Comparison of ENCODE assay signal across 34 cellular contexts in genomic region chrX:106201502-106202178, GRCh38. TPM values are rescaled to one million over a fixed set of nuclear protein-coding genes. Genes with fewer than 3 reads are reported as not detected.
DNase-seq lines count a peak whose midpoint lies in the region; ATAC-seq, FAIRE-seq and TF ChIP-seq lines count a peak whose summit lies in the region.
"Had no signal": no experiment of that assay in that cellular context is flagged by ENCODE, and none has a peak within 500 bp of the region (broad histone marks: within the 10 kb centered on the region; RNA-seq: fewer than 3 reads in every experiment).

No MANE protein-coding gene starts in this region.

- H3K4me3 Mint-ChIP-seq in astrocyte (ENCODE audit: unreplicated experiment), result no peak overlapping the region
- no peak overlapping the region for H3K4me3 Mint-ChIP-seq in stimulated activated effector memory CD8-positive, alpha-beta T cell treated with anti-CD3 and anti-CD28 coated beads, Interleukin-12 subunit alpha, Interleukin-12 subunit beta, amount 100 ng/mL, for 72 hours
- H3K4me3 Mint-ChIP-seq: activated naive CD4-positive, alpha-beta T cell treated with anti-CD3 and anti-CD28 coated beads, Interleukin-2, amount 50 U/mL, for 24 hours; CD8-positive, alpha-beta T cell; T-cell had no signal

- H3K79me2 ChIP-seq in HCT116 (ENCODE audit: insufficient read depth, low read length), result no peaks in the 10 kb centered on the region
- no peaks in the 10 kb centered on the region for H3K79me2 ChIP-seq in astrocyte (ENCODE audit: insufficient read depth, low read length)

- no TSS peak for BruUV-seq in HCT116 (replicated peaks; lab: Mats Ljungman, UMichigan)

- no peaks in the 10 kb centered on the region for H3K9me3 ChIP-seq in HCT116 (ENCODE audit: control insufficient read depth in 1 of 2, insufficient read depth in 1 of 2, low read depth in 1 of 2, low read length in 2 of 2)
- no peaks in the 10 kb centered on the region for H3K9me3 ChIP-seq in astrocyte (ENCODE audit: insufficient read depth, low read depth, low read length)
- no peaks in the 10 kb centered on the region for H3K9me3 ChIP-seq in psoas muscle
- H3K9me3 ChIP-seq: BE2C, HAP-1, mucosa of descending colon, upper lobe of left lung had no signal

- WGBS in psoas muscle, 3 donors, result 11 to 23% (median 13%) methylated on average over 3 of the region's 3 CpGs

- H3K27me3 ChIP-seq in HCT116 (ENCODE audit: insufficient read depth, low read length), result no peaks in the 10 kb centered on the region
- H3K27me3 ChIP-seq in astrocyte (ENCODE audit: insufficient read depth, low read length), result no peaks in the 10 kb centered on the region
- peaks cover 0 to 12% (median 0%) of the 10 kb centered on the region in 3 donors for H3K27me3 ChIP-seq in psoas muscle (ENCODE audit: insufficient read depth in 3 of 3, low read length in 2 of 3)
- H3K27me3 ChIP-seq: BE2C, upper lobe of left lung had no signal

- no peak overlapping the region for H3K27ac Mint-ChIP-seq in astrocyte (ENCODE audit: unreplicated experiment)
- no peak overlapping the region for H3K27ac Mint-ChIP-seq in stimulated activated effector memory CD8-positive, alpha-beta T cell treated with anti-CD3 and anti-CD28 coated beads, Interleukin-12 subunit alpha, Interleukin-12 subunit beta, amount 100 ng/mL, for 72 hours
- H3K27ac Mint-ChIP-seq: activated naive CD4-positive, alpha-beta T cell treated with anti-CD3 and anti-CD28 coated beads, Interleukin-2, amount 50 U/mL, for 24 hours; activated T-helper 2 cell treated with anti-CD3 and anti-CD28 coated beads, Interferon-gamma antibody, Interleukin-2, Interleukin-4, amounts not matched to agents 10 μg/mL and 5 μg/mL and 100 μg/mL, durations not matched to agents 14 hours and 24 hours and 36 hours; CD8-positive, alpha-beta T cell; T-cell had no signal

- TF ChIP-seq POLR2A in HCT116 (IDR thresholded peaks at IDR 0.05; ENCODE audit: borderline replicate concordance, extremely low read depth, insufficient read depth, insufficient read length), result no peak

- POLR2A ChIA-PET in HCT116 (lab: Charles Lee), result no interaction called here

- TF ChIP-seq CTCF in HCT116 (IDR thresholded peaks at IDR 0.05 in 2 of 3, conservative IDR thresholded peaks at IDR 0.05 in 1 of 3; ENCODE audit: borderline replicate concordance in 1 of 3, insufficient read depth in 1 of 3, low read depth in 2 of 3, low read length in 2 of 3) (no peak), astrocyte (IDR thresholded peaks at IDR 0.05; ENCODE audit: insufficient read depth, low read depth, low read length) (no peak), psoas muscle (IDR thresholded peaks at IDR 0.05) (no peak), GM20000 (IDR thresholded peaks at IDR 0.05; ENCODE audit: extremely low read depth, missing control alignments) (no peak)

- peak; percentile 93 for FAIRE-seq in astrocyte (lab: Jason Lieb, UNC)
- FAIRE-seq: GM18507, GM19239 had no signal

- H3K4me2 ChIP-seq in HCT116 (ENCODE audit: low read length) (peak overlapping the region; percentile 33; the same call in 1 of the 2 replicates), astrocyte (ENCODE audit: low read length) (no peak overlapping the region)

- H3K9ac ChIP-seq in HCT116 (ENCODE audit: low read length) (no peak overlapping the region), astrocyte (ENCODE audit: low read length) (no peak overlapping the region)

- CTCF ChIA-PET in HCT116 (lab: Charles Lee), result no interaction called here

- H3K27me3 Mint-ChIP-seq in astrocyte (ENCODE audit: low read depth, unreplicated experiment), result no peaks in the 10 kb centered on the region
- H3K27me3 Mint-ChIP-seq: activated naive CD4-positive, alpha-beta T cell treated with anti-CD3 and anti-CD28 coated beads, Interleukin-2, amount 50 U/mL, for 24 hours had no signal

- H3K36me3 Mint-ChIP-seq in astrocyte (ENCODE audit: low read depth, unreplicated experiment), result no peaks in the 10 kb centered on the region
- no peaks in the 10 kb centered on the region for H3K36me3 Mint-ChIP-seq in stimulated activated effector memory CD8-positive, alpha-beta T cell treated with anti-CD3 and anti-CD28 coated beads, Interleukin-12 subunit alpha, Interleukin-12 subunit beta, amount 100 ng/mL, for 72 hours
- H3K36me3 Mint-ChIP-seq: activated naive CD4-positive, alpha-beta T cell treated with anti-CD3 and anti-CD28 coated beads, Interleukin-2, amount 50 U/mL, for 24 hours; CD8-positive, alpha-beta T cell; T-cell had no signal

- no peaks in the 10 kb centered on the region for H3K9me2 ChIP-seq in HCT116 (ENCODE audit: insufficient read depth)

- no peak overlapping the region for H3K4me3 ChIP-seq in HCT116 (replicated peaks in 1 of 2; ENCODE audit: low read depth in 1 of 2, low read length in 2 of 2)
- no peak overlapping the region for H3K4me3 ChIP-seq in astrocyte (ENCODE audit: insufficient read depth, low read depth, low read length)
- H3K4me3 ChIP-seq in psoas muscle, result peak overlapping the region; percentile 40
- H3K4me3 ChIP-seq: HAP-1, mucosa of descending colon, upper lobe of left lung had no signal

- H2AFZ ChIP-seq in HCT116 (ENCODE audit: low read depth, low read length, poor library complexity, severe bottlenecking) (no peak overlapping the region), astrocyte (ENCODE audit: low read depth, low read length) (no peak overlapping the region)

- no peak for DNase-seq in HCT116 (ENCODE audit: low read depth, low spot score)
- no peak for DNase-seq in astrocyte (ENCODE audit: low read depth)
- peak; percentile 54 for DNase-seq in iPS-NIHi7 (ENCODE audit: extremely low spot score)
- no peak for DNase-seq in psoas muscle
- DNase-seq in SKM-1 treated with dmso at 0.1 percent for 144 hours (lab: John Stamatoyannopoulos, UW; ENCODE audit: unreplicated experiment), result no peak
- DNase-seq in GM20000 (ENCODE audit: low spot score), result no peak
- DNase-seq in stimulated activated effector memory CD8-positive, alpha-beta T cell treated with anti-CD3 and anti-CD28 coated beads, Interleukin-12 subunit alpha, Interleukin-12 subunit beta, amount 100 ng/mL, for 72 hours (ENCODE audit: low spot score in 2 of 2), result no peak
- no peak for DNase-seq in kidney glomerular epithelial cell (lab: John Stamatoyannopoulos, UW)
- DNase-seq: activated CD4-positive, alpha-beta T cell treated with anti-CD3 and anti-CD28 coated beads for 48 hours; activated CD8-positive, alpha-beta memory T cell treated with anti-CD3 and anti-CD28 coated beads for 24 hours; activated T-cell treated with anti-CD3 and anti-CD28 coated beads for 4 hours; amniotic stem cell; BE2C; CD8-positive, alpha-beta T cell; glutamatergic neuron; mucosa of descending colon; MV-4-11; NCI-H1436; NCI-H2081; NCI-H446; NCI-H774; right cardiac atrium; stimulated activated CD4-positive, alpha-beta T cell treated with anti-CD3 and anti-CD28 coated beads, Interleukin-2, amount 100 ng/mL, for 48 hours; T-cell; upper lobe of left lung; WERI-Rb-1 had no signal

- no peaks in the 10 kb centered on the region for H3K9me3 Mint-ChIP-seq in astrocyte (ENCODE audit: unreplicated experiment)
- H3K9me3 Mint-ChIP-seq in stimulated activated effector memory CD8-positive, alpha-beta T cell treated with anti-CD3 and anti-CD28 coated beads, Interleukin-12 subunit alpha, Interleukin-12 subunit beta, amount 100 ng/mL, for 72 hours, result no peaks in the 10 kb centered on the region
- H3K9me3 Mint-ChIP-seq: activated naive CD4-positive, alpha-beta T cell treated with anti-CD3 and anti-CD28 coated beads, Interleukin-2, amount 50 U/mL, for 24 hours; activated T-helper 2 cell treated with anti-CD3 and anti-CD28 coated beads, Interferon-gamma antibody, Interleukin-2, Interleukin-4, amounts not matched to agents 10 μg/mL and 5 μg/mL and 100 μg/mL, durations not matched to agents 14 hours and 24 hours and 36 hours; CD8-positive, alpha-beta T cell; T-cell had no signal

- RAD21 ChIA-PET in HCT116 (lab: Charles Lee; ENCODE audit: low non-redundant PET in 1 of 2, low total read pairs in 2 of 2, uncharacterized antibody in 2 of 2, unreplicated experiment in 2 of 2), result no interaction called here

- ATAC-seq in HCT116, result peak; percentile 54
- peak; percentile 67 to 87 (median 79) for ATAC-seq in psoas muscle
- ATAC-seq in stimulated activated effector memory CD8-positive, alpha-beta T cell treated with anti-CD3 and anti-CD28 coated beads, Interleukin-12 subunit alpha, Interleukin-12 subunit beta, amount 100 ng/mL, for 72 hours, result no peak
- ATAC-seq: CD8-positive, alpha-beta T cell; mucosa of descending colon; right cardiac atrium; T-cell had no signal

- H4K20me1 ChIP-seq in HCT116 (ENCODE audit: insufficient read depth) (no peaks in the 10 kb centered on the region), astrocyte (ENCODE audit: insufficient read depth, low read length) (no peaks in the 10 kb centered on the region)

- no peak for TF ChIP-seq RAD21 in HCT116 (IDR thresholded peaks at IDR 0.05; ENCODE audit: low read depth)

- H3K36me3 ChIP-seq in HCT116 (ENCODE audit: control insufficient read depth in 1 of 2, insufficient read depth in 2 of 2, low read length in 2 of 2), result no peaks in the 10 kb centered on the region
- H3K36me3 ChIP-seq in astrocyte (ENCODE audit: insufficient read depth, low read length), result no peaks in the 10 kb centered on the region
- H3K36me3 ChIP-seq in psoas muscle (ENCODE audit: insufficient read depth in 1 of 2, low read depth in 1 of 2), result peaks cover 0 to 3% of the 10 kb centered on the region in 2 donors
- H3K36me3 ChIP-seq: BE2C, HAP-1, upper lobe of left lung, WERI-Rb-1 had no signal

- H3K27ac ChIP-seq in HCT116 (ENCODE audit: low read depth, low read length), result no peak overlapping the region
- H3K27ac ChIP-seq in astrocyte (ENCODE audit: low read depth, low read length), result no peak overlapping the region
- H3K27ac ChIP-seq in psoas muscle, result peak overlapping the region; percentile 54
- H3K27ac ChIP-seq: HL-60, upper lobe of left lung, WERI-Rb-1 had no signal

- intact Hi-C loops in HCT116 (cut with micrococcal nuclease) (no loop called here), psoas muscle (cut with DNase I) (no loop called here)

- peaks cover 2% of the 10 kb centered on the region for H3K4me1 Mint-ChIP-seq in astrocyte (ENCODE audit: low read depth, unreplicated experiment)
- H3K4me1 Mint-ChIP-seq in stimulated activated effector memory CD8-positive, alpha-beta T cell treated with anti-CD3 and anti-CD28 coated beads, Interleukin-12 subunit alpha, Interleukin-12 subunit beta, amount 100 ng/mL, for 72 hours, result no peaks in the 10 kb centered on the region
- H3K4me1 Mint-ChIP-seq: activated naive CD4-positive, alpha-beta T cell treated with anti-CD3 and anti-CD28 coated beads, Interleukin-2, amount 50 U/mL, for 24 hours; T-cell had no signal

- H3K4me1 ChIP-seq in HCT116 (ENCODE audit: control insufficient read depth in 1 of 2, insufficient read depth in 2 of 2, low read length in 2 of 2) (peaks cover 7 to 9% of the 10 kb centered on the region in 2 experiments; a peak in 2 of 4 replicates), astrocyte (ENCODE audit: insufficient read depth, low read length) (no peaks in the 10 kb centered on the region), psoas muscle (no peaks in the 10 kb centered on the region)
- H3K4me1 ChIP-seq: BE2C, HAP-1, upper lobe of left lung had no signal

TF ChIP-seq in HCT116, 20 proteins besides CTCF, POLR2A, EP300 and RAD21 (continues in another document):
- TF ChIP-seq SIN3A (IDR thresholded peaks at IDR 0.05; ENCODE audit: low read depth), result no peak
- TF ChIP-seq JUND (IDR thresholded peaks at IDR 0.05), result no peak

RNA-seq across cellular contexts. Expression of gene PWWP3B, which starts 33.5 kb away (rescaled TPM):
- total RNA-seq in HCT116 (2021; ENCODE audit: unreplicated experiment) (3.4 TPM), astrocyte (3.1 and 3.3 TPM in 2 replicates), psoas muscle (10 to 100 TPM in 3 of 4 donors, 1 to 10 TPM in 1; 3.4 to 15.2 (median 10.9) TPM)
- 0.57 and 0.90 TPM in 2 replicates for polyA plus RNA-seq in HCT116 (2012)
- 1 to 10 TPM in 2 of 3 donors, under 1 TPM in 1; 0.39 to 4.3 (median 1.2) TPM for polyA plus RNA-seq in psoas muscle
- total RNA-seq: activated T-helper 2 cell treated with anti-CD3 and anti-CD28 coated beads, Interferon-gamma antibody, Interleukin-2, Interleukin-4, amounts not matched to agents 10 μg/mL and 5 μg/mL and 100 μg/mL, durations not matched to agents 14 hours and 24 hours and 36 hours; CD8-positive, alpha-beta T cell; lung microvascular endothelial cell; RPMI7951 had no signal
